ENCODE assay signal across 11 cellular contexts in the genomic region with DNA sequence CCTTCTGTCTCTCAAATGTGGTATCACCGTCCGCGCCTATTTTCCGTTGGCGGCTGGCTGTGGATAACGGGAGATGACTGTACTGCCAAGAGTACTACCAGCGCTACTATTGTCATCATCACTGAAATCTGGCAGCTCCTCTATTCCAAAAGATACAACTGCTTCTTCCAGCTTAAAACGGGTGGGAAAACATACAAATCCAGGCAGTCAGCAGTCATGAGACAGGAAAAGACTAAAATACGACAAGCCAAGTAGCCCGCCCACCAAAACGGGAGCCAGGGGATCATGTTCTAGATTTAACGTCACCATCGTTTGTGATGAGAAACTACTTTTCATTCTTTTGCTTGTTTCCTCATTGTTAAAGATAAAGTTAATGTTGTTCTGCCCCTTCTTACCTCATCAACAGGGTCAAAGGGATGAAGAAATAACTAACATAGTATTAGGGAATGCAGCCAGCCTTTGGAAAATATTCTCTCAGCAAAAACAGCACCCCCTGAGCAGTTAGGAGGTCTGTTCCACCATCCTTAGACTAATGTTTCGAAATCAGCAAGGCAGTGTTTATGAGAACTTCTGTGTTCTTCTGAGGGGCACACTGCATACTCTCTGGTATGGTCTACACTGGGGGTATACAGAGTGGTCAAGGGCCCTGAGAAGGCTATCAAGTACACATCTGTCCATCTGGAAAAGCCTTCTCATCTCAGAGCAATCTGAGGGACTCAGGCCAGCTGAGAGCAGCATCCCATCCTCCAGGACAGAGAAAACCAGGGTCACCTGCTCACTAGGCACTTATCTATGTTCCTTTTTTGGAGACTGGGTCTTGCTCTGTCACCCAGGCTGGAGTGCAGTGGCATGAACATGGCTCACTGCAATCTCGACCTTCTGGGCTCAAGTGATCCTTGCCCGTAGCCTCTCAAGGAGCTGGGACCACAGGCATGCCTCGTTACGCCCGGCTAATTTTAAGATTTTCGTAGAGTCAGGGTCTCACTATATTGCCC. TPM values are rescaled to one million over a fixed set of nuclear protein-coding genes. Genes with fewer than 3 reads are reported as not detected.
A peak's percentile ranks its signal among the peaks of the same experiment; 100 is the strongest.
DNase-seq lines count a peak whose midpoint lies in the region; ATAC-seq and TF ChIP-seq lines count a peak whose summit lies in the region.
"Had no signal": no experiment of that assay in that cellular context is flagged by ENCODE, and none has a peak within 500 bp of the region (broad histone marks: within the 10 kb centered on the region; RNA-seq: fewer than 3 reads in every experiment).

No MANE protein-coding gene starts in this region.

- ATAC-seq in gastrocnemius medialis (peak; percentile 75 to 78), GM19467 (IDR thresholded peaks at IDR 0.05; ENCODE audit: unreplicated experiment) (no peak)
- no peak for ATAC-seq in stimulated activated naive CD8-positive, alpha-beta T cell treated with anti-CD3 and anti-CD28 coated beads, Interleukin-15, Interleukin-2, amounts not matched to agents 100 U/mL and 50 U/mL, for 24 hours

- H3K27ac Mint-ChIP-seq in CD14-positive monocyte (peak overlapping the region in 4 of 7 donors; percentile 4 to 83 (median 59)), chondrocyte (ENCODE audit: unreplicated experiment) (peak overlapping the region; percentile 96)
- H3K27ac Mint-ChIP-seq in CD4-positive, alpha-beta memory T cell: peak overlapping the region in 1 of 7 donors; percentile 23
- H3K27ac Mint-ChIP-seq in activated naive CD4-positive, alpha-beta T cell treated with anti-CD3 and anti-CD28 coated beads, Interleukin-2, amount 10 ng/mL, durations not matched to agents 7 days and 5 days: no peak overlapping the region

- H3K4me1 Mint-ChIP-seq in CD14-positive monocyte (peaks cover 47% of the 10 kb centered on the region), chondrocyte (ENCODE audit: low read depth) (peaks cover 74% of the 10 kb centered on the region)
- peaks cover 15 to 29% (median 22%) of the 10 kb centered on the region in 4 donors for H3K4me1 Mint-ChIP-seq in CD4-positive, alpha-beta memory T cell
- peaks cover 13% of the 10 kb centered on the region for H3K4me1 Mint-ChIP-seq in activated naive CD4-positive, alpha-beta T cell treated with anti-CD3 and anti-CD28 coated beads, Interleukin-2, amount 10 ng/mL, durations not matched to agents 7 days and 5 days

- H3K27ac ChIP-seq in gastrocnemius medialis: peak overlapping the region; percentile 38 to 72 (median 58)
- no peak overlapping the region for H3K27ac ChIP-seq in CD4-positive, alpha-beta memory T cell (ENCODE audit: low read depth, low read length)

- H3K36me3 Mint-ChIP-seq in CD14-positive monocyte (peaks cover 32 to 39% of the 10 kb centered on the region in 2 donors), chondrocyte (ENCODE audit: low read depth) (peaks cover 29% of the 10 kb centered on the region)
- peaks cover 30% of the 10 kb centered on the region in 2 donors for H3K36me3 Mint-ChIP-seq in CD4-positive, alpha-beta memory T cell
- peaks cover 21% of the 10 kb centered on the region for H3K36me3 Mint-ChIP-seq in activated naive CD4-positive, alpha-beta T cell treated with anti-CD3 and anti-CD28 coated beads, Interleukin-2, amount 10 ng/mL, durations not matched to agents 7 days and 5 days

- intact Hi-C loops in CD14-positive monocyte (cut with micrococcal nuclease) (no loop called here), gastrocnemius medialis (cut with DNase I; ENCODE audit: low total_unique reads) (loop anchor here (5.0 kb wide), 1 partner anchor 34 kb away; no protein-coding TSS in a partner anchor)
- intact Hi-C loops in CD4-positive, alpha-beta memory T cell (cut with micrococcal nuclease): no loop called here

- H3K27me3 ChIP-seq in gastrocnemius medialis: no peaks in the 10 kb centered on the region
- no peaks in the 10 kb centered on the region for H3K27me3 ChIP-seq in CD4-positive, alpha-beta memory T cell (ENCODE audit: insufficient read depth, low read length)

- H3K36me3 ChIP-seq in gastrocnemius medialis: peaks cover 0 to 21% of the 10 kb centered on the region in 2 donors
- no peaks in the 10 kb centered on the region for H3K36me3 ChIP-seq in CD4-positive, alpha-beta memory T cell (ENCODE audit: insufficient read depth, low read length)

- peaks cover 0 to 2% (median 2%) of the 10 kb centered on the region in 3 donors for H3K27me3 Mint-ChIP-seq in CD14-positive monocyte (ENCODE audit: low read depth in 3 of 3)
- H3K27me3 Mint-ChIP-seq in chondrocyte (ENCODE audit: low read depth): no peaks in the 10 kb centered on the region
- H3K27me3 Mint-ChIP-seq in CD4-positive, alpha-beta memory T cell: no peaks in the 10 kb centered on the region
- peaks cover 7% of the 10 kb centered on the region for H3K27me3 Mint-ChIP-seq in activated naive CD4-positive, alpha-beta T cell treated with anti-CD3 and anti-CD28 coated beads, Interleukin-2, amount 10 ng/mL, durations not matched to agents 7 days and 5 days

- H3K4me3 Mint-ChIP-seq in CD14-positive monocyte (peak overlapping the region in 1 of 2 donors; percentile 29), chondrocyte (ENCODE audit: unreplicated experiment) (peak overlapping the region; percentile 34)
- H3K4me3 Mint-ChIP-seq in CD4-positive, alpha-beta memory T cell: no peak overlapping the region
- H3K4me3 Mint-ChIP-seq in activated naive CD4-positive, alpha-beta T cell treated with anti-CD3 and anti-CD28 coated beads, Interleukin-2, amount 10 ng/mL, durations not matched to agents 7 days and 5 days: no peak overlapping the region
- H3K4me3 Mint-ChIP-seq: CD8-positive, alpha-beta memory T cell had no signal

- in situ Hi-C loops in gastrocnemius medialis (cut with MboI; ENCODE audit: low sequenced_read_pairs in 4 of 4): no loop called here

- DNase-seq in CD14-positive monocyte (ENCODE audit: low spot score) (no peak), chondrocyte (ENCODE audit: low spot score) (no peak), iris pigment epithelial cell (ENCODE audit: low read depth) (peak; percentile 85), gastrocnemius medialis (peak; percentile 32 to 67)
- DNase-seq in CD4-positive, alpha-beta memory T cell: no peak
- no peak for DNase-seq in activated naive CD4-positive, alpha-beta T cell treated with anti-CD3 and anti-CD28 coated beads, Interleukin-2, amount 10 ng/mL, durations not matched to agents 7 days and 5 days
- DNase-seq in stimulated activated naive CD8-positive, alpha-beta T cell treated with anti-CD3 and anti-CD28 coated beads, Interleukin-15, Interleukin-2, amounts not matched to agents 100 U/mL and 50 U/mL, for 24 hours: no peak
- DNase-seq: activated CD4-positive, alpha-beta T cell treated with anti-CD3 and anti-CD28 coated beads, Interleukin-2, amount 50 U/mL, for 48 hours; CD8-positive, alpha-beta memory T cell; NCI-H187 treated with DMSO at 0.1 percent for 48 hours had no signal

- TF ChIP-seq POLR2A in gastrocnemius medialis (IDR thresholded peaks at IDR 0.05): no peak

- no peaks in the 10 kb centered on the region for H3K9me3 ChIP-seq in gastrocnemius medialis
- H3K9me3 ChIP-seq in CD4-positive, alpha-beta memory T cell (ENCODE audit: control insufficient read depth in 1 of 2, low read length in 2 of 2): no peaks in the 10 kb centered on the region

- POLR2A ChIA-PET in CD4-positive, alpha-beta memory T cell (lab: Charles Lee; ENCODE audit: partially characterized antibody): no interaction called here

- H3K9me3 Mint-ChIP-seq in CD14-positive monocyte: peaks cover 0 to 2% (median 0%) of the 10 kb centered on the region in 7 donors
- no peaks in the 10 kb centered on the region for H3K9me3 Mint-ChIP-seq in chondrocyte (ENCODE audit: low read depth)
- H3K9me3 Mint-ChIP-seq in CD4-positive, alpha-beta memory T cell: no peaks in the 10 kb centered on the region
- H3K9me3 Mint-ChIP-seq in activated naive CD4-positive, alpha-beta T cell treated with anti-CD3 and anti-CD28 coated beads, Interleukin-2, amount 10 ng/mL, durations not matched to agents 7 days and 5 days: no peaks in the 10 kb centered on the region
- H3K9me3 Mint-ChIP-seq: CD8-positive, alpha-beta memory T cell had no signal

- CTCF ChIA-PET in CD4-positive, alpha-beta memory T cell (lab: Charles Lee; ENCODE audit: partially characterized antibody): no interaction called here
- CTCF ChIA-PET in activated naive CD4-positive, alpha-beta T cell treated with anti-CD3 and anti-CD28 coated beads, Interleukin-2, amount 10 ng/mL, durations not matched to agents 7 days and 5 days (lab: Charles Lee): no interaction called here

- no peak for TF ChIP-seq CTCF in CD14-positive monocyte (IDR thresholded peaks at IDR 0.05)
- no peak for TF ChIP-seq CTCF in chondrocyte (IDR thresholded peaks at IDR 0.05)
- no peak for TF ChIP-seq CTCF in gastrocnemius medialis (IDR thresholded peaks at IDR 0.05 in 4 of 5, conservative IDR thresholded peaks at IDR 0.05 in 1 of 5)

- peak overlapping the region in 2 of 4 donors; percentile 2 to 13 for H3K4me3 ChIP-seq in gastrocnemius medialis
- H3K4me3 ChIP-seq in CD4-positive, alpha-beta memory T cell (ENCODE audit: low read length in 2 of 2): no peak overlapping the region

- peaks cover 13 to 21% of the 10 kb centered on the region in 2 donors for H3K4me1 ChIP-seq in gastrocnemius medialis
- peaks cover 10% of the 10 kb centered on the region for H3K4me1 ChIP-seq in CD4-positive, alpha-beta memory T cell (ENCODE audit: insufficient read depth, low read length)

RNA-seq across cellular contexts. Expression of gene GNA12, which starts 47.5 kb away (rescaled TPM):
- 10 to 100 TPM in 1 of 2 donors, 1 to 10 TPM in 1; 3.4 to 10.6 TPM for polyA plus RNA-seq in CD14-positive monocyte
- total RNA-seq in chondrocyte: 77.5 to 111 TPM (median 108 TPM) in 3 replicates
- 1 to 10 TPM; 7.6 to 8.4 (median 8.1) TPM for total RNA-seq in gastrocnemius medialis
- total RNA-seq in CD4-positive, alpha-beta memory T cell: 10 to 100 TPM; 14.9 to 16.6 TPM
- polyA plus RNA-seq in CD4-positive, alpha-beta memory T cell: 10 to 100 TPM in 1 of 2 donors, 1 to 10 TPM in 1; 4.4 to 10.2 TPM

Comparison
In these comparisons a context has a peak if more than half of its experiments do, and no peak if none do; other contexts are left out.
1. DNase-seq: peak in iris pigment epithelial cell (single experiment) and gastrocnemius medialis (2 of 2); none in CD14-positive monocyte (single experiment), chondrocyte (single experiment), CD4-positive, alpha-beta memory T cell (0 of 5), activated naive CD4-positive, alpha-beta T cell treated with anti-CD3 and anti-CD28 coated beads, Interleukin-2, amount 10 ng/mL, durations not matched to agents 7 days and 5 days (single experiment) and stimulated activated naive CD8-positive, alpha-beta T cell treated with anti-CD3 and anti-CD28 coated beads, Interleukin-15, Interleukin-2, amounts not matched to agents 100 U/mL and 50 U/mL, for 24 hours (single experiment).
2. ATAC-seq: peak in gastrocnemius medialis (2 of 2); none in GM19467 (single experiment) and stimulated activated naive CD8-positive, alpha-beta T cell treated with anti-CD3 and anti-CD28 coated beads, Interleukin-15, Interleukin-2, amounts not matched to agents 100 U/mL and 50 U/mL, for 24 hours (single experiment).